Comparison of ENCODE assay signal across 11 cellular contexts in genomic region chr6:107517274-107517673, GRCh38.
"Had no signal": no experiment of that assay in that cellular context is flagged by ENCODE, and none has a peak within 500 bp of the region (broad histone marks: within the 10 kb centered on the region; RNA-seq: fewer than 3 reads in every experiment).

No MANE protein-coding gene starts in this region.

- DNase-seq: GM23248, GOT3, H7, H9, HCEC 1CT, HFFc6 had no signal

- H2AFZ ChIP-seq: GM23248, GM23338 had no signal

- H3K4me1 ChIP-seq: HAP-1 had no signal

- ATAC-seq: GM23338, HCT116 had no signal

- H3K27ac ChIP-seq: GM23248 had no signal

- H3K9me3 ChIP-seq: HAP-1 had no signal

- H3K4me3 ChIP-seq: GM23248, GM23338, HAP-1 had no signal

- FAIRE-seq: H1, H54 had no signal

- H3K4me2 ChIP-seq: GM23338 had no signal

- H3K9ac ChIP-seq: GM23248 had no signal
